8 cellular contexts compared by ENCODE assay signal in the genomic region with DNA sequence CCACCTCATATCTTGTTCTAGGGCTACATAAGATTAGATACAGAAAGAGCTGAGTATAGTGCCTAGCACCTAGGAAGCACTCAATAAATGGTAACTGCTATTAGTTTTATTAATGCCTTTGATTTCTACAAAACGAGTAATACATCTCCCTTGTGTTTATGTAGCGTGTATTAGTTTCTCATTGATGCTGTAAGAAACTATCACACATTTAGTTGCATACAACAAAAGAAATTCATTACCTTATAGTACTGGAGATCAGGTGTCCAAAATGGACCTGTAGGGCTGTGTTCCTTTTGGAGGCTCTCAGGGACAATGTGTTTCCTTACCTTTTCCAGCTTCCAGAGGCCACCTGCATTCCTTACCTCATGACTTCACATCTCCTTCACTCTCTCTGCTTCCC. TPM values are rescaled to one million over a fixed set of nuclear protein-coding genes. Genes with fewer than 3 reads are reported as not detected.
DNase-seq lines count a peak whose midpoint lies in the region; ATAC-seq, FAIRE-seq and TF ChIP-seq lines count a peak whose summit lies in the region.

No MANE protein-coding gene starts in this region.

- H3K27me3 Mint-ChIP-seq in activated CD4-positive, alpha-beta T cell treated with anti-CD3 and anti-CD28 coated beads, Interleukin-2, amount 10 ng/mL, durations not matched to agents 7 days and 5 days: no peaks in the 10 kb centered on the region
- H3K27me3 Mint-ChIP-seq in activated CD8-positive, alpha-beta T cell treated with anti-CD3 and anti-CD28 coated beads for 36 hours: peaks cover 1% of the 10 kb centered on the region

- intact Hi-C loops in activated CD8-positive, alpha-beta T cell treated with anti-CD3 and anti-CD28 coated beads for 36 hours (cut with micrococcal nuclease): loop anchor here (10.0 kb wide), 1 partner anchor 138 kb away; the partner anchor contains the start of gene GPR137B
- intact Hi-C loops in kidney (cut with DNase I): no loop called here

- no peak for TF ChIP-seq CTCF in activated CD8-positive, alpha-beta T cell treated with anti-CD3 and anti-CD28 coated beads for 36 hours (IDR thresholded peaks at IDR 0.05)
- TF ChIP-seq CTCF in kidney (IDR thresholded peaks at IDR 0.05; ENCODE audit: borderline replicate concordance, extremely low read depth, insufficient read depth): no peak

- no peak for ATAC-seq in activated CD8-positive, alpha-beta T cell treated with anti-CD3 and anti-CD28 coated beads for 36 hours

- POLR2A ChIA-PET in activated CD4-positive, alpha-beta T cell treated with anti-CD3 and anti-CD28 coated beads, Interleukin-2, amount 10 ng/mL, durations not matched to agents 7 days and 5 days (lab: Charles Lee): interaction anchor here (0.6 kb wide), 1 partner anchor 17 kb away, joined by 8 read pairs; no protein-coding TSS in a partner anchor
- POLR2A ChIA-PET in activated CD8-positive, alpha-beta T cell treated with anti-CD3 and anti-CD28 coated beads for 36 hours (lab: Charles Lee): interaction anchor here (0.7 kb wide), 1 partner anchor 141 kb away, joined by 3 read pairs; no protein-coding TSS in a partner anchor

- peak overlapping the region; percentile 84 for H3K4me3 Mint-ChIP-seq in activated CD4-positive, alpha-beta T cell treated with anti-CD3 and anti-CD28 coated beads, Interleukin-2, amount 10 ng/mL, durations not matched to agents 7 days and 5 days
- H3K4me3 Mint-ChIP-seq in activated CD8-positive, alpha-beta T cell treated with anti-CD3 and anti-CD28 coated beads for 36 hours: peak overlapping the region; percentile 80

- DNase-seq in activated CD4-positive, alpha-beta T cell treated with anti-CD3 and anti-CD28 coated beads, Interleukin-2, amount 10 ng/mL, durations not matched to agents 7 days and 5 days: no peak
- no peak for DNase-seq in activated CD4-positive, alpha-beta T cell treated with anti-CD3 and anti-CD28 coated beads for 4 hours
- no peak for DNase-seq in activated CD8-positive, alpha-beta T cell treated with anti-CD3 and anti-CD28 coated beads for 36 hours
- DNase-seq in kidney: no peak
- no peak for DNase-seq in NCI-H446 (lab: John Stamatoyannopoulos, UW)
- no peak for DNase-seq in kidney glomerular epithelial cell (lab: John Stamatoyannopoulos, UW)
- no peak for DNase-seq in NCI-H2171 (lab: John Stamatoyannopoulos, UW)

- H3K9me3 ChIP-seq in kidney (ENCODE audit: control insufficient read depth in 1 of 2, low read length in 2 of 2) (no peaks in the 10 kb centered on the region), subcutaneous abdominal adipose tissue (ENCODE audit: control insufficient read depth in 5 of 5, low read length in 5 of 5) (no peaks in the 10 kb centered on the region)

- H3K4me1 ChIP-seq in kidney (ENCODE audit: control insufficient read depth in 1 of 2, insufficient read depth in 1 of 2, low read depth in 1 of 2, low read length in 2 of 2) (peaks cover 0 to 3% of the 10 kb centered on the region in 2 donors), subcutaneous abdominal adipose tissue (ENCODE audit: control insufficient read depth in 5 of 5, insufficient read depth in 5 of 5, low read length in 5 of 5) (peaks cover 0 to 17% (median 15%) of the 10 kb centered on the region in 5 donors)

- H3K9me3 Mint-ChIP-seq in activated CD4-positive, alpha-beta T cell treated with anti-CD3 and anti-CD28 coated beads, Interleukin-2, amount 10 ng/mL, durations not matched to agents 7 days and 5 days: no peaks in the 10 kb centered on the region
- no peaks in the 10 kb centered on the region for H3K9me3 Mint-ChIP-seq in activated CD8-positive, alpha-beta T cell treated with anti-CD3 and anti-CD28 coated beads for 36 hours

- peaks cover 2% of the 10 kb centered on the region for H3K36me3 Mint-ChIP-seq in activated CD4-positive, alpha-beta T cell treated with anti-CD3 and anti-CD28 coated beads, Interleukin-2, amount 10 ng/mL, durations not matched to agents 7 days and 5 days (ENCODE audit: low read depth)
- H3K36me3 Mint-ChIP-seq in activated CD8-positive, alpha-beta T cell treated with anti-CD3 and anti-CD28 coated beads for 36 hours (ENCODE audit: low read depth): no peaks in the 10 kb centered on the region

- H3K27ac ChIP-seq in kidney (ENCODE audit: low read depth in 2 of 2, low read length in 2 of 2) (no peak overlapping the region), subcutaneous abdominal adipose tissue (ENCODE audit: low read depth, low read length) (no peak overlapping the region)

- H3K9ac ChIP-seq in kidney (ENCODE audit: low read length in 2 of 2): no peak overlapping the region
- peak overlapping the region in 4 of 5 donors; percentile 60 to 84 (median 77) for H3K9ac ChIP-seq in subcutaneous abdominal adipose tissue (ENCODE audit: low read length in 5 of 5)

- CTCF ChIA-PET in activated CD4-positive, alpha-beta T cell treated with anti-CD3 and anti-CD28 coated beads, Interleukin-2, amount 10 ng/mL, durations not matched to agents 7 days and 5 days (lab: Charles Lee): interaction anchor here (0.7 to 1.3 kb wide), 3 partner anchors 47 to 503 kb away, joined by 3 to 4 read pairs (median 4); no protein-coding TSS in a partner anchor
- CTCF ChIA-PET in activated CD8-positive, alpha-beta T cell treated with anti-CD3 and anti-CD28 coated beads for 36 hours (lab: Charles Lee): no interaction called here

- H3K4me1 Mint-ChIP-seq in activated CD4-positive, alpha-beta T cell treated with anti-CD3 and anti-CD28 coated beads, Interleukin-2, amount 10 ng/mL, durations not matched to agents 7 days and 5 days: peaks cover 40% of the 10 kb centered on the region
- peaks cover 42% of the 10 kb centered on the region for H3K4me1 Mint-ChIP-seq in activated CD8-positive, alpha-beta T cell treated with anti-CD3 and anti-CD28 coated beads for 36 hours (ENCODE audit: low read depth)

- peaks cover 0 to 4% (median 3%) of the 10 kb centered on the region in 5 donors for H3K27me3 ChIP-seq in subcutaneous abdominal adipose tissue (ENCODE audit: control insufficient read depth in 5 of 5, insufficient read depth in 4 of 5, low read length in 5 of 5)

- peak overlapping the region; percentile 91 to 96 for H3K4me3 ChIP-seq in kidney (ENCODE audit: low read length in 2 of 2)
- H3K4me3 ChIP-seq in subcutaneous abdominal adipose tissue (ENCODE audit: low read depth in 1 of 5, low read length in 5 of 5): peak overlapping the region; percentile 70 to 93 (median 84)

- H3K36me3 ChIP-seq in kidney (ENCODE audit: control insufficient read depth in 1 of 2, insufficient read depth in 2 of 2, low read length in 2 of 2): no peaks in the 10 kb centered on the region
- H3K36me3 ChIP-seq in subcutaneous abdominal adipose tissue (ENCODE audit: control insufficient read depth in 5 of 5, insufficient read depth in 5 of 5, low read length in 5 of 5): no peaks in the 10 kb centered on the region

- no peak overlapping the region for H3K27ac Mint-ChIP-seq in activated CD4-positive, alpha-beta T cell treated with anti-CD3 and anti-CD28 coated beads, Interleukin-2, amount 10 ng/mL, durations not matched to agents 7 days and 5 days
- H3K27ac Mint-ChIP-seq in activated CD8-positive, alpha-beta T cell treated with anti-CD3 and anti-CD28 coated beads for 36 hours: no peak overlapping the region

- no peak for FAIRE-seq in kidney (lab: Jason Lieb, UNC)

RNA-seq across cellular contexts. Expression of gene ERO1B, which starts 1.0 kb away (rescaled TPM):
- total RNA-seq in activated CD4-positive, alpha-beta T cell treated with anti-CD3 and anti-CD28 coated beads, Interleukin-2, amount 10 ng/mL, durations not matched to agents 7 days and 5 days: 1 to 10 TPM; 2.5 to 2.6 TPM
- 1 to 10 TPM; 1.9 to 2.0 TPM for total RNA-seq in activated CD8-positive, alpha-beta T cell treated with anti-CD3 and anti-CD28 coated beads for 36 hours
- total RNA-seq in kidney: 9.9 TPM
- polyA plus RNA-seq in kidney (ENCODE audit: insufficient read depth, low read depth, low replicate concordance): 5.7 TPM

Comparison
In these comparisons a context has a peak if more than half of its experiments do, and no peak if none do; other contexts are left out.
1. H3K9ac ChIP-seq: peak in subcutaneous abdominal adipose tissue (4 of 5); none in kidney (0 of 2).